ENCODE assay signal across 15 cellular contexts in the genomic region with DNA sequence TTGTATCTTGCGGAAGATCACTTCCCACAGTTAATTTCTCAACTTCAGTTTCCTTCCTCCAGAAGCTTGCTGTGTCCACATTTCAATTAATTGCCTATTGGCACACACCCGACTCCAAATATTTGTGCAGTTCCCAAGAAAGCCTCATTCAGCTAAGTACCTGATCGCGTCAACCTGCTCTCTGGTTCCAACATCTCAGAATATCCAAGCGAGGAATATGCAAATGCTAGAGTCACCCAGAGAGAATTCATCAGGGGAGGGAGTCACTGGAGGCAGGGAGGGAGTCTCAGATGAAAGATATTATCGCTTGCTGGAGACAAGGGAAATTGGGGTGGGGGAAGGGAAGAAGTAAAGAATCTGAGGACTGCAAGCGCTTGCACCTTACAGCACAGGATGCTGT.
DNase-seq lines count a peak whose midpoint lies in the region; ATAC-seq, FAIRE-seq and TF ChIP-seq lines count a peak whose summit lies in the region.
"Had no signal": no experiment of that assay in that cellular context is flagged by ENCODE, and none has a peak within 500 bp of the region (broad histone marks: within the 10 kb centered on the region; RNA-seq: fewer than 3 reads in every experiment).

No MANE protein-coding gene starts in this region.

- H3K18ac ChIP-seq in mesendoderm (ENCODE audit: low read length), result no peak overlapping the region

- peak overlapping the region; percentile 69 for H2AFZ ChIP-seq in K562 (ENCODE audit: low read depth, low read length)

- H3K9ac ChIP-seq in K562 (ENCODE audit: insufficient read depth in 1 of 2, low read depth in 2 of 2, low read length in 2 of 2) (no peak overlapping the region), mesendoderm (ENCODE audit: low read length) (no peak overlapping the region)

- H3K27me3 ChIP-seq in K562 (ENCODE audit: control insufficient read depth in 2 of 2, insufficient read depth in 2 of 2, low read length in 2 of 2) (no peaks in the 10 kb centered on the region; a peak in 1 of 5 replicates), mesendoderm (ENCODE audit: insufficient read depth, low read length, poor library complexity) (no peaks in the 10 kb centered on the region), MG63 (peaks cover 4% of the 10 kb centered on the region; the same call in 1 of the 2 replicates)

- no peak overlapping the region for H4K8ac ChIP-seq in mesendoderm (ENCODE audit: low read depth, low read length)

- H4K20me1 ChIP-seq in K562 (replicated peaks; ENCODE audit: control insufficient read depth, insufficient read depth, low read length), result no peaks in the 10 kb centered on the region

- CTCF ChIA-PET in HEK293 (lab: Yijun Ruan, JAX) (interaction anchor here (1.0 kb wide), 1 partner anchor 79 kb away, joined by 5 read pairs; no protein-coding TSS in a partner anchor), K562 (lab: Yijun Ruan, JAX; ENCODE audit: low intra/inter-chr PET ratio) (no interaction called here)

- TF ChIP-seq CTCF in HEK293 (tag by site-specific recombination; IDR thresholded peaks at IDR 0.05) (no peak), K562 (IDR thresholded peaks at IDR 0.05 in 2 of 3, conservative IDR thresholded peaks at IDR 0.05 in 1 of 3; ENCODE audit: insufficient read depth in 2 of 3, low read depth in 1 of 3, low read length in 3 of 3) (no peak)

- H4K5ac ChIP-seq in mesendoderm (ENCODE audit: low read length), result no peak overlapping the region

- peak; percentile 59 for FAIRE-seq in K562 (lab: Jason Lieb, UNC)
- FAIRE-seq: HepG2 had no signal

- intact Hi-C loops in K562 (cut with micrococcal nuclease), result loop anchor here (10.0 kb wide), 1 partner anchor 473 kb away; no protein-coding TSS in a partner anchor

- no peaks in the 10 kb centered on the region for H3K9me1 ChIP-seq in K562 (ENCODE audit: control insufficient read depth, insufficient read depth, low read length)

- POLR2A ChIA-PET in HEK293 (lab: Yijun Ruan, JAX), result no interaction called here
- POLR2A ChIA-PET in K562 (lab: Yijun Ruan, JAX), result interaction anchor here (1.4 to 1.6 kb wide), 2 partner anchors 12 to 17 kb away, joined by 4 to 5 read pairs; no protein-coding TSS in a partner anchor

- H3K4me2 ChIP-seq in K562 (ENCODE audit: insufficient read depth, low read length) (peak overlapping the region; percentile 9; the same call in 1 of the 2 replicates), mesendoderm (ENCODE audit: low read length) (no peak overlapping the region)

- in situ Hi-C loops in K562 (cut with MboI), result no loop called here
- in situ Hi-C loops in KBM-7 (cut with MboI; ENCODE audit: low pct_unique_long_range_greater_than_20kb, low sequenced_read_pairs), result no loop called here

- no peak overlapping the region for H3K23ac ChIP-seq in mesendoderm (ENCODE audit: low read length)

- no peak overlapping the region for H2BK5ac ChIP-seq in mesendoderm (ENCODE audit: low read length)

- DNase-seq in AML-193 (lab: John Stamatoyannopoulos, UW) (peak; percentile 81 to 84), K562 (ENCODE audit: extremely low read depth in 1 of 4, low spot score in 3 of 4) (peak in 2 of 4 experiments; percentile 54 to 61), mesendoderm (peak; percentile 88), KBM-7 (no peak), MG63 (no peak), NCI-H2029 (lab: John Stamatoyannopoulos, UW) (no peak)
- DNase-seq: ACHN; CD8-positive, alpha-beta memory T cell; Karpas-422; NCI-H2081; NCI-H2227 treated with DMSO at 0.1 percent for 48 hours; NCI-H774; SHP77 treated with DMSO at 0.1 percent for 48 hours had no signal

- H3K79me2 ChIP-seq in K562 (ENCODE audit: control insufficient read depth, insufficient read depth, low read length) (no peaks in the 10 kb centered on the region), mesendoderm (ENCODE audit: control insufficient read depth, insufficient read depth, low read length) (no peaks in the 10 kb centered on the region)

- no peak overlapping the region for H3K4ac ChIP-seq in mesendoderm (ENCODE audit: low read depth, low read length)

- no peak for TF ChIP-seq RAD21 in K562 (CRISPR knock-in tag; conservative IDR thresholded peaks at IDR 0.05 in 1 of 2, IDR thresholded peaks at IDR 0.05 in 1 of 2)

- ATAC-seq in K562, result peak; percentile 71
- ATAC-seq: HepG2 had no signal

- no peak for TF ChIP-seq POLR2A in K562 (conservative IDR thresholded peaks at IDR 0.05)

- 27% methylated on average over 7 of the region's 7 CpGs for WGBS in K562 (ENCODE audit: insufficient coverage, low coverage, missing lambda C conversion rate)
- no CpG with 5 or more reads among the region's 7 CpGs for WGBS in mesendoderm (ENCODE audit: extremely low coverage, insufficient coverage, low lambda C conversion rate)

- no peaks in the 10 kb centered on the region for H3K79me1 ChIP-seq in mesendoderm (ENCODE audit: low read length)

- no TSS peak for BruUV-seq in K562 (replicated peaks; lab: Mats Ljungman, UMichigan)

- H2BK120ac ChIP-seq in mesendoderm (ENCODE audit: low read depth, low read length), result no peak overlapping the region

- TF ChIP-seq EP300 in K562 (IDR thresholded peaks at IDR 0.05; ENCODE audit: low read length), result no peak

- no peak overlapping the region for H2AK5ac ChIP-seq in mesendoderm (ENCODE audit: low read length)

- H3K56ac ChIP-seq in mesendoderm (ENCODE audit: low read length), result no peak overlapping the region

- H3K9me3 ChIP-seq in HEK293 (ENCODE audit: control insufficient read depth, insufficient read depth, low read depth, low read length) (no peaks in the 10 kb centered on the region), K562 (replicated peaks; ENCODE audit: control insufficient read depth, insufficient read depth, low read depth, low read length) (no peaks in the 10 kb centered on the region), MG63 (no peaks in the 10 kb centered on the region)

- no peak overlapping the region for H2BK15ac ChIP-seq in mesendoderm (replicated peaks; ENCODE audit: low read depth)

- H3K4me1 ChIP-seq in HEK293 (ENCODE audit: control insufficient read depth, insufficient read depth, low read length) (peaks cover 16% of the 10 kb centered on the region), K562 (replicated peaks in 1 of 2; ENCODE audit: control insufficient read depth in 2 of 2, insufficient read depth in 2 of 2, low read length in 2 of 2) (peaks cover 14 to 33% of the 10 kb centered on the region in 2 experiments), mesendoderm (ENCODE audit: control insufficient read depth, low read depth, low read length) (peaks cover 9% of the 10 kb centered on the region)

- no peak overlapping the region for H3K27ac ChIP-seq in HEK293 (ENCODE audit: extremely low read depth, low read depth, low read length)
- no peak overlapping the region for H3K27ac ChIP-seq in K562 (ENCODE audit: extremely low read depth, low read depth, low read length)
- no peak overlapping the region for H3K27ac ChIP-seq in mesendoderm (ENCODE audit: low read depth, low read length)

- H3K4me3 ChIP-seq in HEK293 (ENCODE audit: low read depth, low read length), result no peak overlapping the region
- H3K4me3 ChIP-seq in K562, result no peak overlapping the region
- H3K4me3 ChIP-seq in mesendoderm (ENCODE audit: low read length), result no peak overlapping the region
- no peak overlapping the region for H3K4me3 ChIP-seq in MG63

- H3K36me3 ChIP-seq in HEK293 (ENCODE audit: control insufficient read depth in 2 of 2, insufficient read depth in 1 of 2, low read length in 2 of 2), result no peaks in the 10 kb centered on the region
- no peaks in the 10 kb centered on the region for H3K36me3 ChIP-seq in K562 (ENCODE audit: control insufficient read depth, insufficient read depth, low read length)
- no peaks in the 10 kb centered on the region for H3K36me3 ChIP-seq in mesendoderm (ENCODE audit: control insufficient read depth, insufficient read depth, low read length)
- no peaks in the 10 kb centered on the region for H3K36me3 ChIP-seq in MG63

TF ChIP-seq in HEK293, 187 proteins besides CTCF, POLR2A, EP300 and RAD21:
- 0 out of 2 replicates have a peak, but pooled peaks have one; percentile 62 for TF ChIP-seq TRIM28 (IDR thresholded peaks at IDR 0.05; ENCODE audit: borderline replicate concordance, low read length)
- peak; percentile 73; the same call in 1 of the 2 replicates for TF ChIP-seq WT1 (tag by site-specific recombination; IDR thresholded peaks at IDR 0.05)
- TF ChIP-seq ZNF211 (tag by site-specific recombination; IDR thresholded peaks at IDR 0.05; ENCODE audit: low read depth), result no peak
- TF ChIP-seq ZNF10 (tag by site-specific recombination; IDR thresholded peaks at IDR 0.05), result 0 out of 2 replicates have a peak, but pooled peaks have one; percentile 55
- TF ChIP-seq ZNF776 (tag by site-specific recombination; IDR thresholded peaks at IDR 0.05; ENCODE audit: borderline replicate concordance), result no peak

TF ChIP-seq in K562, 482 proteins besides CTCF, POLR2A, EP300 and RAD21 (continues in another document):
- no peak for TF ChIP-seq HDAC6 (IDR thresholded peaks at IDR 0.05; ENCODE audit: low read depth, low read length)
- TF ChIP-seq ARID1B (IDR thresholded peaks at IDR 0.05), result no peak
- no peak for TF ChIP-seq U2AF1 (optimal IDR thresholded peaks at IDR 0.05; ENCODE audit: low read depth, low read length)
- no peak for TF ChIP-seq HSF4 (CRISPR knock-in tag; IDR thresholded peaks at IDR 0.05; ENCODE audit: borderline replicate concordance)
- TF ChIP-seq JUN (IDR thresholded peaks at IDR 0.05; ENCODE audit: borderline replicate concordance, low read depth, low read length), result 0 out of 2 replicates have a peak, but pooled peaks have one; percentile 22
- no peak for TF ChIP-seq JUN (CRISPR knock-in tag; IDR thresholded peaks at IDR 0.05; ENCODE audit: borderline replicate concordance)
- TF ChIP-seq YBX1 (IDR thresholded peaks at IDR 0.05), result no peak
- no peak for TF ChIP-seq ZNF589 (CRISPR knock-in tag; IDR thresholded peaks at IDR 0.05; ENCODE audit: low read depth)
- TF ChIP-seq RBM15 (IDR thresholded peaks at IDR 0.05; ENCODE audit: insufficient read depth, low read length), result no peak
- no peak for TF ChIP-seq NFIX (CRISPR knock-in tag; IDR thresholded peaks at IDR 0.05; ENCODE audit: low read depth)
- TF ChIP-seq SRSF7 (optimal IDR thresholded peaks at IDR 0.05; ENCODE audit: low read depth, low read length), result no peak
- no peak for TF ChIP-seq COPS2 (conservative IDR thresholded peaks at IDR 0.05)
- TF ChIP-seq, protein P1, sequence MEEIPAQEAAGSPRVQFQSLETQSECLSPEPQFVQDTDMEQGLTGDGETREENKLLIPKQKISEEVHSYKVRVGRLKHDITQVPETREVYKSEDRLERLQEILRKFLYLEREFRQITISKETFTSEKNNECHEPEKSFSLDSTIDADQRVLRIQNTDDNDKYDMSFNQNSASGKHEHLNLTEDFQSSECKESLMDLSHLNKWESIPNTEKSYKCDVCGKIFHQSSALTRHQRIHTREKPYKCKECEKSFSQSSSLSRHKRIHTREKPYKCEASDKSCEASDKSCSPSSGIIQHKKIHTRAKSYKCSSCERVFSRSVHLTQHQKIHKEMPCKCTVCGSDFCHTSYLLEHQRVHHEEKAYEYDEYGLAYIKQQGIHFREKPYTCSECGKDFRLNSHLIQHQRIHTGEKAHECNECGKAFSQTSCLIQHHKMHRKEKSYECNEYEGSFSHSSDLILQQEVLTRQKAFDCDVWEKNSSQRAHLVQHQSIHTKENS (CRISPR knock-in tag; IDR thresholded peaks at IDR 0.05), result no peak
- no peak for TF ChIP-seq ZNF175 (CRISPR knock-in tag; IDR thresholded peaks at IDR 0.05; ENCODE audit: low read depth)
- TF ChIP-seq FOXJ2 (tag; IDR thresholded peaks at IDR 0.05), result no peak

Comparison
In these comparisons a context has a peak if more than half of its experiments do, and no peak if none do; other contexts are left out.
1. DNase-seq: peak in AML-193 (2 of 2) and mesendoderm (single experiment); none in KBM-7 (single experiment), MG63 (single experiment) and NCI-H2029 (single experiment).